Comparison of ENCODE assay signal across 24 cellular contexts in the genomic region with DNA sequence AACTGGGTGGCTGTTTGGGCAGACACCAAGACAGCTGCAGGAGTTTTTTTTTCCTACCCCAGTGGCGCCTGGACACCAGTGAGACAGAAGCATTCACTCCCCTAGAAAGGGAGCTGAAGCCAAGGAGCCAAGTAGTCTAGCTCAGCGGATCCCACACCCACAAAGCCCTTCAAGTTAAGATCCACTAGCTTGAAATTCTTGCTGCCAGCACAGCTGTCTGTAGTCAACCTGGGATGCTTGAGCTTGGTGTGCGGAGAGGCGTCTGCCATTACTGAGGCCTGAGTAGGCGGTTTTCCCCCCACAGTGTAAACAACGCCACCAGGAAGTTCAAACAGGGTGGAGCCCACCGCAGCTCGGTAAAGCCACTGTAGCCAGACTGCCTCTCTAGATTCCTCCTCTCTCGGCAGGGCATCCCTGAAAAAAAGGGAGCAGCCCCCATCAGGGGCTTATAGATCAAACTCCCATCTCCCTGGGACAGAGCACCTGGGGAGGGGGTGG.
"Had no signal": no experiment of that assay in that cellular context is flagged by ENCODE, and none has a peak within 500 bp of the region (broad histone marks: within the 10 kb centered on the region; RNA-seq: fewer than 3 reads in every experiment).

No MANE protein-coding gene starts in this region.

- H3K4me1 Mint-ChIP-seq: activated CD4-positive, alpha-beta T cell treated with anti-CD3 and anti-CD28 coated beads for 36 hours; central memory CD8-positive, alpha-beta T cell; endodermal cell; naive thymus-derived CD8-positive, alpha-beta T cell; neural progenitor cell had no signal

- H3K9me3 Mint-ChIP-seq: central memory CD8-positive, alpha-beta T cell; dendritic cell treated with granulocyte-macrophage colony-stimulating factor and Interleukin-4, amounts not matched to agents 40 ng/mL and 50 ng/mL, for 4 days had no signal

- H3K9me3 ChIP-seq: esophagus muscularis mucosa, left lung, lower lobe of right lung, right atrium auricular region, testis, transverse colon had no signal

- H2AFZ ChIP-seq: neural progenitor cell had no signal

- H3K27me3 ChIP-seq: esophagus muscularis mucosa, left lung, neural progenitor cell, right atrium auricular region, testis, transverse colon had no signal

- H3K9ac ChIP-seq: neural progenitor cell had no signal

- DNase-seq: activated CD4-positive, alpha-beta T cell treated with anti-CD3 and anti-CD28 coated beads for 36 hours; activated CD4-positive, CD25-positive, alpha-beta regulatory T cell; activated naive CD4-positive, alpha-beta T cell; activated T-cell treated with anti-CD3 and anti-CD28 coated beads for 4 hours; activated T-cell treated with anti-CD3 and anti-CD28 coated beads, Interleukin-2, amount 50 U/mL, for 72 hours; anterior cingulate cortex; endodermal cell; foreskin melanocyte; left lung; lower lobe of right lung; mesenchymal stem cell; naive thymus-derived CD8-positive, alpha-beta T cell; stimulated activated CD4-positive, alpha-beta T cell treated with anti-CD3 and anti-CD28 coated beads, Interleukin-12 subunit alpha, Interleukin-12 subunit beta, amount 100 ng/mL, for 4 hours; stimulated activated CD4-positive, alpha-beta T cell treated with anti-CD3 and anti-CD28 coated beads, Interleukin-4, amount 100 ng/mL, for 1 hour; stimulated activated naive CD8-positive, alpha-beta T cell treated with anti-CD3 and anti-CD28 coated beads, Interleukin-15, Interleukin-2, amounts not matched to agents 100 U/mL and 50 U/mL, for 24 hours; testis; transverse colon had no signal

- H3K4me3 Mint-ChIP-seq: activated CD4-positive, alpha-beta T cell treated with anti-CD3 and anti-CD28 coated beads for 36 hours; activated naive CD8-positive, alpha-beta T cell; activated T-cell treated with anti-CD3 and anti-CD28 coated beads, Interleukin-2, amount 50 U/mL, for 72 hours; central memory CD8-positive, alpha-beta T cell; dendritic cell treated with granulocyte-macrophage colony-stimulating factor and Interleukin-4, amounts not matched to agents 40 ng/mL and 50 ng/mL, for 4 days; endodermal cell; naive thymus-derived CD8-positive, alpha-beta T cell; neural progenitor cell; T-helper 2 cell treated with Interferon-gamma antibody and Interleukin-4, amounts not matched to agents 5 μg/mL and 100 μg/mL, for 36 hours had no signal

- H3K27ac ChIP-seq: esophagus muscularis mucosa, left lung, lower lobe of right lung, neural progenitor cell, right atrium auricular region, testis, transverse colon had no signal

- H3K4me3 ChIP-seq: esophagus muscularis mucosa, left lung, lower lobe of right lung, neural progenitor cell, right atrium auricular region, testis, transverse colon had no signal

- H3K27me3 Mint-ChIP-seq: activated CD4-positive, alpha-beta T cell treated with anti-CD3 and anti-CD28 coated beads for 36 hours; activated naive CD8-positive, alpha-beta T cell; central memory CD8-positive, alpha-beta T cell; dendritic cell treated with granulocyte-macrophage colony-stimulating factor and Interleukin-4, amounts not matched to agents 40 ng/mL and 50 ng/mL, for 4 days; naive thymus-derived CD8-positive, alpha-beta T cell had no signal

- ATAC-seq: activated CD4-positive, alpha-beta T cell treated with anti-CD3 and anti-CD28 coated beads for 36 hours; activated T-cell treated with anti-CD3 and anti-CD28 coated beads, Interleukin-2, amount 50 U/mL, for 72 hours; left lung; lower lobe of right lung; naive thymus-derived CD8-positive, alpha-beta T cell; stimulated activated naive CD8-positive, alpha-beta T cell treated with anti-CD3 and anti-CD28 coated beads, Interleukin-15, Interleukin-2, amounts not matched to agents 100 U/mL and 50 U/mL, for 24 hours had no signal

- H3K4me1 ChIP-seq: esophagus muscularis mucosa, left lung, lower lobe of right lung, neural progenitor cell, right atrium auricular region, testis, transverse colon had no signal

- H3K36me3 ChIP-seq: esophagus muscularis mucosa, left lung, lower lobe of right lung, neural progenitor cell, right atrium auricular region, transverse colon had no signal

- H3K27ac Mint-ChIP-seq: activated CD4-positive, alpha-beta T cell treated with anti-CD3 and anti-CD28 coated beads for 36 hours; activated naive CD8-positive, alpha-beta T cell; activated T-cell treated with anti-CD3 and anti-CD28 coated beads, Interleukin-2, amount 50 U/mL, for 72 hours; dendritic cell treated with granulocyte-macrophage colony-stimulating factor and Interleukin-4, amounts not matched to agents 40 ng/mL and 50 ng/mL, for 4 days; endodermal cell; naive thymus-derived CD8-positive, alpha-beta T cell; neural progenitor cell; T-helper 2 cell treated with Interferon-gamma antibody and Interleukin-4, amounts not matched to agents 5 μg/mL and 100 μg/mL, for 36 hours had no signal

- H3K36me3 Mint-ChIP-seq: activated naive CD8-positive, alpha-beta T cell; naive thymus-derived CD8-positive, alpha-beta T cell; neural progenitor cell had no signal

- H3K4me2 ChIP-seq: neural progenitor cell had no signal
